1 cellular context compared by ENCODE assay signal in the genomic region with DNA sequence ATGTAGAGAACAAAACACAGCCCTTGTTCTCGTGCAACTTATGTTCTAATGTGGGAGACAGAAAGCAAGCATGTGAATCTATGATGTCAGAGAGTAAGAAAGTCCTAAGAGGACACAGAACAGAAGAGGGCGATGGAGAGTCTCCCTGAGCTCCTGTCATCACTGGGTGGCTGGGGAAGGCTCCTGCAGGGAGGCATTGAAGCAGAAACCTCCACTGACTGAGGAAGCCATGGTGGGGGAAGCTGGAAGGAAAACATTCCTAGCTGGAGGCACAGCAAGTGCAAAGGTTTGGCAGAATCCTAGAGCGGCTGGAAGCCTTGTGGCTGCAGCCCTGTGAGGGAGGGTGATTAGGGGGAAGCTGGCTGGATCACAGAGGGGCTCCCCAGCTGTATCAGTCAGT.
TF ChIP-seq lines count a peak whose summit lies in the region.

No MANE protein-coding gene starts in this region.

TF ChIP-seq in H1, 55 proteins besides CTCF, POLR2A, EP300 and RAD21 (continued from another document):
- TF ChIP-seq MAFK (IDR thresholded peaks at IDR 0.05; ENCODE audit: low read depth, low read length), result no peak
- no peak for TF ChIP-seq SIX5 (IDR thresholded peaks at IDR 0.05; ENCODE audit: low read depth, low read length)
- no peak for TF ChIP-seq CTBP2 (IDR thresholded peaks at IDR 0.05; ENCODE audit: borderline replicate concordance, insufficient read depth, insufficient read length, low read length)
- TF ChIP-seq E2F6 (IDR thresholded peaks at IDR 0.05), result no peak
